In genomic region chr19:14200147-14200841, GRCh38 we compare ENCODE assay signal across 8 cellular contexts. TPM values are rescaled to one million over a fixed set of nuclear protein-coding genes. Genes with fewer than 3 reads are reported as not detected.
A peak's percentile ranks its signal among the peaks of the same experiment; 100 is the strongest.
DNase-seq lines count a peak whose midpoint lies in the region; TF ChIP-seq lines count a peak whose summit lies in the region.
"Not testable (repeated sequence)": the region's sequence is repeated elsewhere in the genome, so short reads cannot be mapped to it uniquely, and the experiment has no call there.

No MANE protein-coding gene starts in this region.

- H3K4me1 Mint-ChIP-seq in CD8-positive, alpha-beta memory T cell = peaks cover 31 to 52% (median 35%) of the 10 kb centered on the region in 3 donors
- H3K4me1 Mint-ChIP-seq in HFFc6 (ENCODE audit: low read depth) (peaks cover 12% of the 10 kb centered on the region), nephron progenitor cell (peaks cover 49% of the 10 kb centered on the region)

- peak in 4 of 5 donors; percentile 35 to 64 (median 48) for DNase-seq in CD8-positive, alpha-beta memory T cell
- DNase-seq in HFFc6 = peak; percentile 44
- peak; percentile 65 for DNase-seq in OCI-LY7 (ENCODE audit: low spot score)
- peak; percentile 51 for DNase-seq in activated CD4-positive, alpha-beta T cell treated with anti-CD3 and anti-CD28 coated beads, Interleukin-2, amount 50 U/mL, for 1 hour
- DNase-seq in astrocyte of the spinal cord (ENCODE audit: low read depth, low spot score) = peak; percentile 34
- peak in 32 of 42 donors; percentile 20 to 75 (median 54) for DNase-seq in head of caudate nucleus
- DNase-seq in nephron progenitor cell = peak; percentile 47
- DNase-seq in stimulated activated CD8-positive, alpha-beta memory T cell treated with anti-CD3 and anti-CD28 coated beads, Interleukin-7, amount 100 ng/mL, for 48 hours (ENCODE audit: extremely low read depth in 1 of 2, low read depth in 1 of 2) = peak; percentile 19 to 31

- not testable (repeated sequence) for H3K9me3 Mint-ChIP-seq in CD8-positive, alpha-beta memory T cell; HFFc6; nephron progenitor cell

- CTCF ChIA-PET in CD8-positive, alpha-beta memory T cell (lab: Charles Lee) = interaction anchor here (0.8 to 2.5 kb wide), 4 partner anchors 12 to 205 kb away, joined by 3 to 13 read pairs (median 4); no protein-coding TSS in a partner anchor
- CTCF ChIA-PET in OCI-LY7 (lab: Charles Lee; ENCODE audit: unreplicated experiment) = interaction anchor here (0.9 kb wide), 1 partner anchor 148 kb away, joined by 3 read pairs; no protein-coding TSS in a partner anchor

- in situ Hi-C loops in astrocyte of the spinal cord (cut with HindIII; ENCODE audit: low sequenced_read_pairs) = not testable (repeated sequence)

- not testable (repeated sequence) for H3K27ac ChIP-seq in CD8-positive, alpha-beta memory T cell (ENCODE audit: low read depth, low read length); OCI-LY7 (ENCODE audit: low read depth, low read length, poor library complexity, severe bottlenecking)

- not testable (repeated sequence) for H3K27me3 Mint-ChIP-seq in CD8-positive, alpha-beta memory T cell; nephron progenitor cell (ENCODE audit: low read depth, poor library complexity)
- H3K27me3 Mint-ChIP-seq in HFFc6 (ENCODE audit: insufficient read depth) = peaks cover 23% of the 10 kb centered on the region

- not testable (repeated sequence) for H3K9me3 ChIP-seq in CD8-positive, alpha-beta memory T cell (ENCODE audit: low read length); OCI-LY7 (ENCODE audit: low read length)

- intact Hi-C loops in OCI-LY7 (cut with micrococcal nuclease; ENCODE audit: unreplicated experiment) (loop anchor here (10.0 kb wide), 1 partner anchor 285 kb away; no protein-coding TSS in a partner anchor), head of caudate nucleus (cut with DNase I) (loop anchor here (10.0 kb wide), 1 partner anchor 145 kb away; no protein-coding TSS in a partner anchor)

- peak; percentile 91 for TF ChIP-seq CTCF in HFFc6 (IDR thresholded peaks at IDR 0.05)
- TF ChIP-seq CTCF in OCI-LY7 (conservative IDR thresholded peaks at IDR 0.05; ENCODE audit: low read length) = peak; percentile 81
- peak; percentile 63 for TF ChIP-seq CTCF in astrocyte of the spinal cord (IDR thresholded peaks at IDR 0.05; ENCODE audit: low read depth, low read length)
- peak; percentile 57 for TF ChIP-seq CTCF in nephron progenitor cell (IDR thresholded peaks at IDR 0.05)

- H3K4me1 ChIP-seq in CD8-positive, alpha-beta memory T cell (ENCODE audit: insufficient read depth, low read length) = not testable (repeated sequence)
- peaks cover 14% of the 10 kb centered on the region for H3K4me1 ChIP-seq in OCI-LY7 (ENCODE audit: insufficient read depth, low read length, poor library complexity, severe bottlenecking)

- not testable (repeated sequence) for H3K36me3 ChIP-seq in CD8-positive, alpha-beta memory T cell (ENCODE audit: insufficient read depth, low read length); OCI-LY7 (ENCODE audit: insufficient read depth, low read length)

- peak overlapping the region in 1 of 7 donors; percentile 72 for H3K4me3 Mint-ChIP-seq in CD8-positive, alpha-beta memory T cell
- not testable (repeated sequence) for H3K4me3 Mint-ChIP-seq in HFFc6, nephron progenitor cell

- POLR2A ChIA-PET in CD8-positive, alpha-beta memory T cell (lab: Charles Lee); OCI-LY7 (lab: Charles Lee): not testable (repeated sequence)

- H3K79me2 ChIP-seq in OCI-LY7 (ENCODE audit: insufficient read depth, low read depth, low read length) = not testable (repeated sequence)

- not testable (repeated sequence) for H3K4me2 ChIP-seq in OCI-LY7 (ENCODE audit: low read length)

- BruUV-seq in OCI-LY7 (replicated peaks; lab: Mats Ljungman, UMichigan) = not testable (repeated sequence)

- H3K27ac Mint-ChIP-seq in CD8-positive, alpha-beta memory T cell = peak overlapping the region in 3 of 8 donors; percentile 26 to 91 (median 76)
- not testable (repeated sequence) for H3K27ac Mint-ChIP-seq in HFFc6, nephron progenitor cell

- not testable (repeated sequence) for H3K4me3 ChIP-seq in CD8-positive, alpha-beta memory T cell (ENCODE audit: low read length); OCI-LY7 (ENCODE audit: low read depth, low read length, poor library complexity, severe bottlenecking); astrocyte of the spinal cord (ENCODE audit: low read depth, low read length)

- not testable (repeated sequence) for H3K36me3 Mint-ChIP-seq in CD8-positive, alpha-beta memory T cell; HFFc6 (ENCODE audit: low read depth); nephron progenitor cell (ENCODE audit: low read depth)

- not testable (repeated sequence) for H2AFZ ChIP-seq in OCI-LY7 (ENCODE audit: low read length)

- not testable (repeated sequence) for H4K20me1 ChIP-seq in OCI-LY7 (ENCODE audit: insufficient read depth, low read length)

- not testable (repeated sequence) for H3K9me2 ChIP-seq in OCI-LY7 (ENCODE audit: insufficient read depth, low read length)

- H3K27me3 ChIP-seq in CD8-positive, alpha-beta memory T cell (ENCODE audit: insufficient read depth, low read length, poor library complexity, severe bottlenecking) = not testable (repeated sequence)

RNA-seq across cellular contexts. Expression of gene ADGRL1, which starts 5.7 kb away (rescaled TPM):
- total RNA-seq in CD8-positive, alpha-beta memory T cell = 1 to 10 TPM; 5.8 TPM
- 0.81 TPM for polyA plus RNA-seq in CD8-positive, alpha-beta memory T cell
- 1 to 10 TPM; 1.6 to 2.9 (median 2.2) TPM for total RNA-seq in HFFc6 (2021; fragmentation: NEBNext Ultra II Directional; extraction: Animal tissue kit (Norgen Biotek cat#: 25700))
- total RNA-seq in OCI-LY7 (2014; rRNA removed; shearing (Covaris generic)) = 2.6 and 5.0 TPM in 2 replicates
- 8.1 and 8.2 TPM in 2 replicates for total RNA-seq in OCI-LY7 (2022)
